8 cellular contexts compared by ENCODE assay signal in the genomic region with DNA sequence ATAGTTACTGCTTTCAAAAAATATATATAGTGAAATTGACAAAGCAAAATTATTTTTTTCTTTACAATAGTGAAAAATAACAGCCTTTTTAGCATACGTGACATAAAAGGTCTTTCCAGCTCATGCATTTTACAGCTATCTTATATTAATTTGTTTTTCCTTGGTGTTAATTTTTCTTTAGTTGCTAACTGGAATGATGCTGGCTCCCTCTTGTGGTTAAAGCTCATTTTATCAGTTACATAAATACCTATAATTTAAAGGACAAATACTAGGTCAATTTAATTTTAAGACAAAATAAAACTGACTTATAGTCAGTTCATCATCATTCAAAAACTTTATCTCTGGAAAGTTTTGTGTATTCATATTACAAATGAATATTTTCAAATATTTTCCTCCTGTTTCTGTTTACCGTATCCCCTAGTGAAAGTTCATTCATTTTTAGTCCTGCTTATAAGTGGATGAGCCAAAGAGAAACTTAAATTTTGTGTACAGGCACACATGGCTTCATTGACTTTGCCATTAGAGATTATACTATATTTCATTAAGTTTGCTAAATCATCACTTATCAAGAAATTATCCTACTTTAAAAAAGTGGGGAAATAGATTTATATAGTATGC. TPM values are rescaled to one million over a fixed set of nuclear protein-coding genes. Genes with fewer than 3 reads are reported as not detected.
A peak's percentile ranks its signal among the peaks of the same experiment; 100 is the strongest.
DNase-seq lines count a peak whose midpoint lies in the region; ATAC-seq and TF ChIP-seq lines count a peak whose summit lies in the region.

No MANE protein-coding gene starts in this region.

- WGBS in right cardiac atrium, result 80% methylated on average over 2 of the region's 2 CpGs

- H3K36me3 ChIP-seq in vagina, result peaks cover 0 to 27% of the 10 kb centered on the region in 2 donors

- H3K4me1 ChIP-seq in vagina (no peaks in the 10 kb centered on the region), right cardiac atrium (ENCODE audit: control insufficient read depth, insufficient read depth, low read length) (no peaks in the 10 kb centered on the region)

- H3K36me3 Mint-ChIP-seq in activated T-helper 17 cell treated with anti-CD3 and anti-CD28 coated beads, Interleukin-2, amount 50 U/mL, for 72 hours (ENCODE audit: low read depth), result peaks cover 43% of the 10 kb centered on the region

- H3K9me3 ChIP-seq in vagina (no peaks in the 10 kb centered on the region), right cardiac atrium (ENCODE audit: control insufficient read depth, low read length) (no peaks in the 10 kb centered on the region)

- peak; percentile 20 for DNase-seq in Daoy (ENCODE audit: low read depth)
- peak; percentile 39 for DNase-seq in LHCN-M2 (ENCODE audit: low read depth)
- DNase-seq in amniotic epithelial cell (ENCODE audit: low read depth), result peak; percentile 45
- DNase-seq in kidney glomerular epithelial cell (lab: John Stamatoyannopoulos, UW), result peak; percentile 50
- no peak for DNase-seq in vagina (ENCODE audit: extremely low spot score in 2 of 2)
- no peak for DNase-seq in right cardiac atrium

- no peaks in the 10 kb centered on the region for H3K9me3 Mint-ChIP-seq in activated T-helper 17 cell treated with anti-CD3 and anti-CD28 coated beads, Interleukin-2, amount 50 U/mL, for 72 hours

- H3K27me3 ChIP-seq in vagina, result no peaks in the 10 kb centered on the region
- H3K27me3 ChIP-seq in right cardiac atrium (ENCODE audit: control insufficient read depth, insufficient read depth), result no peaks in the 10 kb centered on the region

- no peak overlapping the region for H3K4me3 ChIP-seq in vagina
- H3K4me3 ChIP-seq in right cardiac atrium (ENCODE audit: low read length), result no peak overlapping the region

- no peaks in the 10 kb centered on the region for H3K4me1 Mint-ChIP-seq in activated T-helper 17 cell treated with anti-CD3 and anti-CD28 coated beads, Interleukin-2, amount 50 U/mL, for 72 hours

- H3K27ac ChIP-seq in vagina (no peak overlapping the region), right cardiac atrium (ENCODE audit: low read length) (no peak overlapping the region)

- no peak overlapping the region for H3K27ac Mint-ChIP-seq in activated T-helper 17 cell treated with anti-CD3 and anti-CD28 coated beads, Interleukin-2, amount 50 U/mL, for 72 hours

- intact Hi-C loops in vagina (cut with DNase I) (no loop called here), right cardiac atrium (cut with DNase I) (no loop called here)

- no peak for ATAC-seq in activated T-helper 17 cell treated with anti-CD3 and anti-CD28 coated beads, Interleukin-2, amount 50 U/mL, for 72 hours (replicated peaks)
- ATAC-seq in HG03045 (IDR thresholded peaks at IDR 0.05; ENCODE audit: unreplicated experiment) (no peak), right cardiac atrium (no peak)

- TF ChIP-seq CTCF in vagina (IDR thresholded peaks at IDR 0.05), result peak in 1 of 3 experiments; percentile 44

- TF ChIP-seq POLR2A in vagina (IDR thresholded peaks at IDR 0.05), result no peak

- no peaks in the 10 kb centered on the region for H3K27me3 Mint-ChIP-seq in activated T-helper 17 cell treated with anti-CD3 and anti-CD28 coated beads, Interleukin-2, amount 50 U/mL, for 72 hours

- H3K4me3 Mint-ChIP-seq in activated T-helper 17 cell treated with anti-CD3 and anti-CD28 coated beads, Interleukin-2, amount 50 U/mL, for 72 hours, result no peak overlapping the region

RNA-seq across cellular contexts. Expression of a gene that starts 9.9 kb away (rescaled TPM):
- 23.3 and 37.7 TPM in 2 replicates for total RNA-seq in Daoy (2014; rRNA removed; shearing (Covaris generic))
- total RNA-seq in LHCN-M2 (2014; rRNA removed) (29.4 and 30.8 TPM in 2 replicates), vagina (33.6 TPM), right cardiac atrium (10 to 100 TPM; 13.9 to 16.0 (median 15.4) TPM)
- polyA plus RNA-seq in LHCN-M2 (2012), result 11.5 TPM
- 10 to 100 TPM; 34.9 to 54.4 TPM for total RNA-seq in activated T-helper 17 cell treated with anti-CD3 and anti-CD28 coated beads, Interleukin-2, amount 50 U/mL, for 72 hours
- polyA plus RNA-seq in right cardiac atrium, result 10.3 TPM

RNA-seq across cellular contexts. Expression of a gene that starts 54.5 kb away (rescaled TPM):
- total RNA-seq in Daoy (2014; rRNA removed; shearing (Covaris generic)), result 16.9 and 20.0 TPM in 2 replicates
- 14.8 and 16.9 TPM in 2 replicates for total RNA-seq in LHCN-M2 (2014; rRNA removed)
- polyA plus RNA-seq in LHCN-M2 (2012), result 3.9 TPM
- total RNA-seq in vagina, result 14.2 TPM
- total RNA-seq in activated T-helper 17 cell treated with anti-CD3 and anti-CD28 coated beads, Interleukin-2, amount 50 U/mL, for 72 hours, result 10 to 100 TPM; 12.7 to 17.2 TPM
- total RNA-seq in right cardiac atrium, result 10 to 100 TPM in 3 of 4 donors, 1 to 10 TPM in 1; 8.3 to 12.7 (median 11.1) TPM
- polyA plus RNA-seq in right cardiac atrium, result 5.3 TPM

Comparison
In these comparisons a context has a peak if more than half of its experiments do, and no peak if none do; other contexts are left out.
1. DNase-seq: peak in Daoy (single experiment), LHCN-M2 (single experiment), amniotic epithelial cell (single experiment) and kidney glomerular epithelial cell (single experiment); none in vagina (0 of 2) and right cardiac atrium (0 of 3).